In the genomic region with DNA sequence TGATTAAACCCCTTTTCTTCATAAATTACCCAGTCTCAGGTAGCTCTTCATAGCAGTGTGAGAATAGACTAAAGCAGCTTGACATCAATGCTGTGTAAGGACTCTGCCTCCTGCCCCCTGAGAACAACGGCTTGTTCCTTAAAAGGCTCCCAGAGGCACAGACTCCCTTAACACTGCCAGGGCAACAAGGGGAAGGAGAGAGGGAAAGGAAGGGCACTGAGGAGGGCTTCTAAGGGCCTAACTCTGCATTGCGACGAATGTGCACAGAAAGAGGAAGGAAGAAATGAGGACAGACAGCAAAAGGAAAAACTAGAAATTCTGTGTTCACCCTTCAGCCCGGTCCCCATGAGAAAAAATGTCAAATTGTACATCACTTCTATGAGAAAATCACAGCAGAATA, we compare ENCODE assay signal across 27 cellular contexts.
DNase-seq lines count a peak whose midpoint lies in the region; ATAC-seq and TF ChIP-seq lines count a peak whose summit lies in the region.
"Had no signal": no experiment of that assay in that cellular context is flagged by ENCODE, and none has a peak within 500 bp of the region (broad histone marks: within the 10 kb centered on the region; RNA-seq: fewer than 3 reads in every experiment).

No MANE protein-coding gene starts in this region.

- intact Hi-C loops in left ventricle myocardium superior (cut with micrococcal nuclease): no loop called here
- intact Hi-C loops in Right ventricle myocardium inferior (cut with DNase I): no loop called here
- intact Hi-C loops in lower lobe of right lung (cut with DNase I): no loop called here
- intact Hi-C loops in upper lobe of right lung (cut with DNase I): no loop called here

- H3K36me3 ChIP-seq in lower lobe of right lung (no peaks in the 10 kb centered on the region), upper lobe of right lung (no peaks in the 10 kb centered on the region)
- H3K36me3 ChIP-seq: thoracic aorta, uterus had no signal

- H3K27ac ChIP-seq in lower lobe of right lung (no peak overlapping the region), upper lobe of right lung (no peak overlapping the region)
- H3K27ac ChIP-seq: SK-N-MC, thoracic aorta, uterus, VCaP had no signal

- DNase-seq in left ventricle myocardium superior: no peak
- no peak for DNase-seq in Right ventricle myocardium inferior (ENCODE audit: missing footprints)
- DNase-seq in SKM-1 treated with dmso at 0.1 percent for 144 hours (lab: John Stamatoyannopoulos, UW; ENCODE audit: unreplicated experiment): peak; percentile 38
- DNase-seq in lower lobe of right lung: no peak
- no peak for DNase-seq in upper lobe of right lung
- DNase-seq in SK-N-DZ (ENCODE audit: low spot score): no peak
- no peak for DNase-seq in activated T-cell treated with anti-CD3 and anti-CD28 coated beads, Interleukin-2, amount 50 U/mL, for 1 hour
- no peak for DNase-seq in activated CD4-positive, alpha-beta T cell treated with anti-CD3 and anti-CD28 coated beads for 48 hours
- DNase-seq: 8988T; activated CD4-positive, alpha-beta T cell treated with anti-CD3 and anti-CD28 coated beads for 4 hours; activated effector memory CD4-positive, alpha-beta T cell treated with Interleukin-2 at 50 U/mL for 16 hours; activated T-cell treated with anti-CD3 and anti-CD28 coated beads for 4 hours; CD4-positive, alpha-beta T cell; EL; HFFc6; mammary epithelial cell; NCI-H1417; NCI-H2029 treated with DMSO at 0.1 percent for 48 hours; NCI-H2227 treated with DMSO at 0.1 percent for 48 hours; RPMI8226; stimulated activated naive CD4-positive, alpha-beta T cell treated with Interleukin-2 at 50 U/mL for 16 hours; T-helper 17 cell; uterus had no signal

- H3K4me1 ChIP-seq in lower lobe of right lung (no peaks in the 10 kb centered on the region), upper lobe of right lung (peaks cover 2% of the 10 kb centered on the region)
- H3K4me1 ChIP-seq: uterus had no signal

- H3K27me3 ChIP-seq in lower lobe of right lung (ENCODE audit: low read depth): no peaks in the 10 kb centered on the region
- no peaks in the 10 kb centered on the region for H3K27me3 ChIP-seq in upper lobe of right lung
- H3K27me3 ChIP-seq: uterus had no signal

- H3K9me3 ChIP-seq in lower lobe of right lung (no peaks in the 10 kb centered on the region), upper lobe of right lung (no peaks in the 10 kb centered on the region)
- H3K9me3 ChIP-seq: thoracic aorta, uterus had no signal

- H3K4me3 ChIP-seq in lower lobe of right lung (no peak overlapping the region), upper lobe of right lung (no peak overlapping the region)
- H3K4me3 ChIP-seq: SK-N-MC, thoracic aorta, uterus had no signal

- peak; percentile 41 for ATAC-seq in left ventricle myocardium superior
- ATAC-seq in Right ventricle myocardium inferior: no peak
- ATAC-seq in lower lobe of right lung: peak; percentile 36 to 63
- peak; percentile 71 for ATAC-seq in upper lobe of right lung
- ATAC-seq: natural killer cell treated with Interleukin-12 subunit alpha and Interleukin-12 subunit beta and Interleukin-15 and Interleukin-18, amount 100 ng/mL, for 72 hours; T-helper 17 cell had no signal

- no peak for TF ChIP-seq CTCF in lower lobe of right lung (IDR thresholded peaks at IDR 0.05)
- TF ChIP-seq CTCF in upper lobe of right lung (IDR thresholded peaks at IDR 0.05): no peak
